In the genomic region with DNA sequence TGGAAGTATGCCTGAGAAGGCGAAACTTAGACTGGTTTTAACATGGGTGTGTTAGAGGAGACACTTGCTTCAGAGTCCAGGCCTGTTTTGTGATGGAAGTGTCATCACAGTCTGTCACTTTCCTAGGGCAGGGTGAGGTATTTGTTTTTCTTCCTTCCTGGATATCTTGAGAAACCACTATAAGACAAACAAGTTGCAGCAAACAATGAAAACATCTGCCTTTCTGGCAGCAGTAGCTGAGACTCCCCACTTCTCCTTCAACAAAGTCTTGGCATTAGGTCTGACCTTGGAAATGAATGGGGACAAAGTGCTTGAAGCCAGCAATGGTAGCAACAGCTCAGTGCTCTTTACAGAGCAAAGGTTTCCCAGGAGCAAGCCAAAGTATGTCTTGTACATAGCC, we compare ENCODE assay signal across 29 cellular contexts.
DNase-seq lines count a peak whose midpoint lies in the region; ATAC-seq, FAIRE-seq and TF ChIP-seq lines count a peak whose summit lies in the region.
"Had no signal": no experiment of that assay in that cellular context is flagged by ENCODE, and none has a peak within 500 bp of the region (broad histone marks: within the 10 kb centered on the region; RNA-seq: fewer than 3 reads in every experiment).

No MANE protein-coding gene starts in this region.

- H3K79me1 ChIP-seq in H1 (ENCODE audit: low read depth, low read length) (no peaks in the 10 kb centered on the region), mesendoderm (ENCODE audit: low read length) (no peaks in the 10 kb centered on the region)

- no peak overlapping the region for H3K14ac ChIP-seq in H1 (ENCODE audit: insufficient read length)

- no peak for TF ChIP-seq EP300 in H1 (IDR thresholded peaks at IDR 0.05; ENCODE audit: borderline replicate concordance in 1 of 2, low read depth in 2 of 2, low read length in 2 of 2)

- H2AK5ac ChIP-seq in H1 (ENCODE audit: low read depth, low read length) (peak overlapping the region; percentile 94), mesendoderm (ENCODE audit: low read length) (peak overlapping the region; percentile 6)

- no peak overlapping the region for H3K56ac ChIP-seq in H1 (replicated peaks; ENCODE audit: insufficient read length, low read depth, low read length)
- peak overlapping the region; percentile 45 for H3K56ac ChIP-seq in mesendoderm (ENCODE audit: low read length)

- H2BK120ac ChIP-seq in H1 (replicated peaks; ENCODE audit: low read depth, low read length) (peak overlapping the region; percentile 96), mesendoderm (ENCODE audit: low read depth, low read length) (no peak overlapping the region)

- H3K4me3 ChIP-seq in left ventricle myocardium inferior (no peak overlapping the region), H1 (ENCODE audit: extremely low read depth in 1 of 4, insufficient read depth in 2 of 4, low read depth in 3 of 4, low read length in 4 of 4) (no peak overlapping the region), mesendoderm (ENCODE audit: low read length) (no peak overlapping the region), uterus (no peak overlapping the region)
- H3K4me3 ChIP-seq: A549, K562, MG63, psoas muscle, upper lobe of right lung had no signal

- H2AFZ ChIP-seq in H1 (ENCODE audit: low read length), result peak overlapping the region; percentile 11; the same call in 1 of the 2 replicates

- TF ChIP-seq CTCF in left ventricle myocardium inferior (IDR thresholded peaks at IDR 0.05; ENCODE audit: borderline replicate concordance) (no peak), H1 (IDR thresholded peaks at IDR 0.05; ENCODE audit: control extremely low read depth in 1 of 3, insufficient read depth in 1 of 3, low read depth in 1 of 3, low read length in 3 of 3) (no peak), uterus (IDR thresholded peaks at IDR 0.05) (no peak)

- 82% methylated on average over 1 of the region's 1 CpG; no CpG with 5 or more reads in 1 of the 2 experiments for WGBS in H1 (ENCODE audit: extremely low coverage in 1 of 2, insufficient coverage in 1 of 2, insufficient read length in 1 of 2, insufficient replicate concordance in 2 of 2, low coverage in 1 of 2, low lambda C conversion rate in 2 of 2, missing lambda C conversion rate in 1 of 2), 2 experiments
- WGBS in mesendoderm (ENCODE audit: extremely low coverage, insufficient coverage, low lambda C conversion rate), result no CpG with 5 or more reads among the region's 1 CpG

- CTCF ChIA-PET in H1 (lab: Charles Lee; ENCODE audit: partially characterized antibody), result interaction anchor here (1.1 kb wide), 1 partner anchor 259 kb away, joined by 3 read pairs; no protein-coding TSS in a partner anchor

- H3K9ac ChIP-seq in H1 (replicated peaks in 1 of 4; ENCODE audit: extremely low read depth in 1 of 4, low read depth in 3 of 4, low read length in 3 of 4) (peak overlapping the region in 1 of 4 experiments; percentile 21; a peak in 1 of 7 replicates), mesendoderm (ENCODE audit: low read length) (no peak overlapping the region)

- H4K20me1 ChIP-seq in H1 (replicated peaks in 1 of 2; ENCODE audit: control insufficient read depth in 1 of 2, insufficient read depth in 2 of 2, low read length in 2 of 2), result no peaks in the 10 kb centered on the region

- H3K27ac ChIP-seq in left ventricle myocardium inferior (replicated peaks) (peak overlapping the region; percentile 48), H1 (ENCODE audit: low read depth, low read length) (no peak overlapping the region), mesendoderm (ENCODE audit: low read depth, low read length) (peak overlapping the region; percentile 18), uterus (no peak overlapping the region)
- H3K27ac ChIP-seq: A549, psoas muscle, upper lobe of right lung had no signal

- DNase-seq in left ventricle myocardium inferior (no peak), left cardiac atrium (no peak), H1 (ENCODE audit: low read depth in 1 of 2, low spot score in 2 of 2) (no peak), mesendoderm (peak; percentile 58), uterus (no peak)
- DNase-seq: activated naive CD4-positive, alpha-beta T cell treated with anti-CD3 and anti-CD28 coated beads, Interleukin-2, amount 50 U/mL, for 16 hours; AML-193; CD4-positive, alpha-beta memory T cell; H7; hippocampal formation; MG63; naive B cell; NCI-H2081; NCI-H748 treated with DMSO at 0.1 percent for 48 hours; nucleus accumbens; psoas muscle; SHP77; stimulated activated CD4-positive, alpha-beta T cell treated with anti-CD3 and anti-CD28 coated beads, Interleukin-12 subunit alpha, Interleukin-12 subunit beta, amount 100 ng/mL, for 4 hours; stimulated activated CD4-positive, alpha-beta T cell treated with anti-CD3 and anti-CD28 coated beads, Interleukin-4, amount 100 ng/mL, for 1 hour; substantia nigra; upper lobe of right lung had no signal

- H2BK15ac ChIP-seq in H1 (ENCODE audit: low read length), result peak overlapping the region; percentile 75; the same call in 1 of the 2 replicates
- no peak overlapping the region for H2BK15ac ChIP-seq in mesendoderm (replicated peaks; ENCODE audit: low read depth)

- H2BK5ac ChIP-seq in H1 (ENCODE audit: low read depth, low read length) (peak overlapping the region; percentile 92; the same call in 1 of the 2 replicates), mesendoderm (ENCODE audit: low read length) (peak overlapping the region; percentile 41)

- no peak for TF ChIP-seq POLR2A in H1 (IDR thresholded peaks at IDR 0.05; ENCODE audit: control extremely low read depth in 1 of 2, low read depth in 2 of 2, low read length in 2 of 2)
- no peak for TF ChIP-seq POLR2A in uterus (IDR thresholded peaks at IDR 0.05)

- ATAC-seq in left cardiac atrium (no peak), GM21528 (IDR thresholded peaks at IDR 0.05; ENCODE audit: low FRiP score, unreplicated experiment) (no peak), GM19395 (IDR thresholded peaks at IDR 0.05; ENCODE audit: unreplicated experiment) (no peak), GM19023 (IDR thresholded peaks at IDR 0.05; ENCODE audit: unreplicated experiment) (no peak)
- ATAC-seq: A549; activated T-helper 17 cell treated with anti-CD3 and anti-CD28 coated beads, Interleukin-2, amount 50 U/mL, for 72 hours; K562; Panc1; psoas muscle; sciatic nerve; upper lobe of right lung had no signal

- peak overlapping the region; percentile 96 for H4K91ac ChIP-seq in H1 (replicated peaks; ENCODE audit: insufficient read length, low read length)

- H3K4me1 ChIP-seq in left ventricle myocardium inferior (peaks cover 20% of the 10 kb centered on the region), H1 (replicated peaks in 1 of 4; ENCODE audit: control insufficient read depth in 3 of 4, insufficient read depth in 4 of 4, low read length in 3 of 4) (peaks cover 2 to 20% (median 10%) of the 10 kb centered on the region in 4 experiments; a peak in 6 of 7 replicates), mesendoderm (ENCODE audit: control insufficient read depth, low read depth, low read length) (peaks cover 6% of the 10 kb centered on the region), uterus (peaks cover 0 to 4% of the 10 kb centered on the region in 2 donors)
- H3K4me1 ChIP-seq: A549, psoas muscle, upper lobe of right lung had no signal

- H3K4me2 ChIP-seq in H1 (ENCODE audit: insufficient read depth in 1 of 2, low read depth in 2 of 2, low read length in 2 of 2) (no peak overlapping the region), mesendoderm (ENCODE audit: low read length) (no peak overlapping the region)
- H3K4me2 ChIP-seq: A549 had no signal

- H3K9me3 ChIP-seq in left ventricle myocardium inferior (replicated peaks) (peaks cover 9% of the 10 kb centered on the region), H1 (ENCODE audit: insufficient read depth in 2 of 2, low read depth in 1 of 2, low read length in 1 of 2) (peaks cover 3 to 7% of the 10 kb centered on the region in 2 experiments; a peak in 3 of 4 replicates), uterus (no peaks in the 10 kb centered on the region)
- H3K9me3 ChIP-seq: upper lobe of right lung had no signal

- H4K8ac ChIP-seq in H1 (ENCODE audit: extremely low read depth, insufficient read depth, low read length), result no peak overlapping the region
- no peak overlapping the region for H4K8ac ChIP-seq in mesendoderm (ENCODE audit: low read depth, low read length)

- peak overlapping the region; percentile 35 for H4K5ac ChIP-seq in H1 (ENCODE audit: insufficient read length, low read depth, low read length)
- no peak overlapping the region for H4K5ac ChIP-seq in mesendoderm (ENCODE audit: low read length)

- H3K27me3 ChIP-seq in left ventricle myocardium inferior (ENCODE audit: low read depth) (no peaks in the 10 kb centered on the region), H1 (replicated peaks in 1 of 4; ENCODE audit: control insufficient read depth in 3 of 4, extremely low read depth in 1 of 4, insufficient read depth in 3 of 4, low read length in 3 of 4) (no peaks in the 10 kb centered on the region), mesendoderm (ENCODE audit: insufficient read depth, low read length, poor library complexity) (no peaks in the 10 kb centered on the region), uterus (no peaks in the 10 kb centered on the region)
- H3K27me3 ChIP-seq: MG63, upper lobe of right lung had no signal

- H3K4ac ChIP-seq in H1 (replicated peaks; ENCODE audit: insufficient read length, low read depth, low read length) (peak overlapping the region; percentile 73), mesendoderm (ENCODE audit: low read depth, low read length) (peak overlapping the region; percentile 55)

- H3K18ac ChIP-seq in H1 (ENCODE audit: extremely low read depth, low read length), result peak overlapping the region; percentile 90
- peak overlapping the region; percentile 62 for H3K18ac ChIP-seq in mesendoderm (ENCODE audit: low read length)

- no peak for TF ChIP-seq RAD21 in H1 (IDR thresholded peaks at IDR 0.05 in 1 of 2, conservative IDR thresholded peaks at IDR 0.05 in 1 of 2; ENCODE audit: low read depth in 2 of 2, low read length in 2 of 2)

- peak; percentile 32 for FAIRE-seq in H1 (lab: Jason Lieb, UNC)
- FAIRE-seq: A549, K562 had no signal

- no peaks in the 10 kb centered on the region for H3K23me2 ChIP-seq in H1 (ENCODE audit: low read depth, low read length)

- POLR2A ChIA-PET in H1 (lab: Charles Lee; ENCODE audit: partially characterized antibody), result no interaction called here

- no peaks in the 10 kb centered on the region for H3K79me2 ChIP-seq in H1 (ENCODE audit: control insufficient read depth in 1 of 2, insufficient read depth in 2 of 2, low read length in 2 of 2)
- no peaks in the 10 kb centered on the region for H3K79me2 ChIP-seq in mesendoderm (ENCODE audit: control insufficient read depth, insufficient read depth, low read length)

- no peaks in the 10 kb centered on the region for H3K36me3 ChIP-seq in left ventricle myocardium inferior
- H3K36me3 ChIP-seq in H1 (ENCODE audit: control insufficient read depth in 2 of 4, insufficient read depth in 4 of 4, low read length in 3 of 4), result peaks cover 0 to 3% (median 0%) of the 10 kb centered on the region in 4 experiments; a peak in 2 of 8 replicates
- no peaks in the 10 kb centered on the region for H3K36me3 ChIP-seq in mesendoderm (ENCODE audit: control insufficient read depth, insufficient read depth, low read length)
- H3K36me3 ChIP-seq in uterus, result no peaks in the 10 kb centered on the region
- H3K36me3 ChIP-seq: MG63, upper lobe of right lung had no signal

- peak overlapping the region; percentile 99 for H2BK20ac ChIP-seq in H1 (ENCODE audit: low read length)

- H2BK12ac ChIP-seq in H1 (ENCODE audit: low read depth, low read length), result peak overlapping the region; percentile 82

- H3K23ac ChIP-seq in H1 (ENCODE audit: insufficient read length), result no peak overlapping the region
- no peak overlapping the region for H3K23ac ChIP-seq in mesendoderm (ENCODE audit: low read length)

- intact Hi-C loops in left ventricle myocardium inferior (cut with micrococcal nuclease), result no loop called here
- intact Hi-C loops in left cardiac atrium (cut with DNase I), result no loop called here
- intact Hi-C loops in uterus (cut with DNase I; ENCODE audit: low total_unique reads), result no loop called here

Comparison
In these comparisons a context has a peak if more than half of its experiments do, and no peak if none do; other contexts are left out.
1. H3K27ac ChIP-seq: peak in left ventricle myocardium inferior (single experiment) and mesendoderm (single experiment); none in H1 (single experiment) and uterus (0 of 2).